ENCODE assay signal across 7 cellular contexts in genomic region chr2:168081452-168081851, GRCh38.
DNase-seq lines count a peak whose midpoint lies in the region; ATAC-seq, FAIRE-seq and TF ChIP-seq lines count a peak whose summit lies in the region.
"Not testable (repeated sequence)": the region's sequence is repeated elsewhere in the genome, so short reads cannot be mapped to it uniquely, and the experiment has no call there.

No MANE protein-coding gene starts in this region.

- intact Hi-C loops in activated CD8-positive, alpha-beta T cell treated with anti-CD3 and anti-CD28 coated beads for 36 hours (cut with micrococcal nuclease): not testable (repeated sequence)

- peak; percentile 84 for ATAC-seq in GM18508 (IDR thresholded peaks at IDR 0.05; ENCODE audit: insufficient read depth, unreplicated experiment)
- peak; percentile 70 for ATAC-seq in GM18907 (IDR thresholded peaks at IDR 0.05; ENCODE audit: unreplicated experiment)
- ATAC-seq in GM19467 (IDR thresholded peaks at IDR 0.05; ENCODE audit: unreplicated experiment): peak; percentile 61
- peak; percentile 77 for ATAC-seq in HG02759 (IDR thresholded peaks at IDR 0.05; ENCODE audit: unreplicated experiment)
- peak; percentile 54 for ATAC-seq in HG03378 (IDR thresholded peaks at IDR 0.05; ENCODE audit: unreplicated experiment)
- not testable (repeated sequence) for ATAC-seq in activated CD8-positive, alpha-beta T cell treated with anti-CD3 and anti-CD28 coated beads for 36 hours

- peak; percentile 2 for DNase-seq in activated CD8-positive, alpha-beta T cell treated with anti-CD3 and anti-CD28 coated beads for 36 hours
- peak; percentile 53 for DNase-seq in small intestine

- H3K9me3 ChIP-seq in small intestine (ENCODE audit: control insufficient read depth, low read depth): not testable (repeated sequence)

- not testable (repeated sequence) for H3K27me3 ChIP-seq in small intestine (ENCODE audit: control insufficient read depth in 2 of 2, insufficient read depth in 2 of 2, low read length in 2 of 2)

- not testable (repeated sequence) for TF ChIP-seq CTCF in activated CD8-positive, alpha-beta T cell treated with anti-CD3 and anti-CD28 coated beads for 36 hours (IDR thresholded peaks at IDR 0.05)

- H3K4me3 Mint-ChIP-seq in activated CD8-positive, alpha-beta T cell treated with anti-CD3 and anti-CD28 coated beads for 36 hours: not testable (repeated sequence)

- H3K9me3 Mint-ChIP-seq in activated CD8-positive, alpha-beta T cell treated with anti-CD3 and anti-CD28 coated beads for 36 hours: not testable (repeated sequence)

- WGBS in small intestine, 3 donors: 43 to 70% (median 55%) methylated on average over 3 of the region's 3 CpGs

- CTCF ChIA-PET in activated CD8-positive, alpha-beta T cell treated with anti-CD3 and anti-CD28 coated beads for 36 hours (lab: Charles Lee): not testable (repeated sequence)

- H3K4me1 ChIP-seq in small intestine (ENCODE audit: control insufficient read depth in 2 of 2, insufficient read depth in 1 of 2, low read depth in 1 of 2, low read length in 1 of 2): not testable (repeated sequence)

- H3K4me3 ChIP-seq in small intestine (ENCODE audit: low read depth in 1 of 2, low read length in 2 of 2): not testable (repeated sequence)

- not testable (repeated sequence) for H3K27ac Mint-ChIP-seq in activated CD8-positive, alpha-beta T cell treated with anti-CD3 and anti-CD28 coated beads for 36 hours

- POLR2A ChIA-PET in activated CD8-positive, alpha-beta T cell treated with anti-CD3 and anti-CD28 coated beads for 36 hours (lab: Charles Lee): not testable (repeated sequence)

- H3K4me1 Mint-ChIP-seq in activated CD8-positive, alpha-beta T cell treated with anti-CD3 and anti-CD28 coated beads for 36 hours (ENCODE audit: low read depth): not testable (repeated sequence)

- H3K27ac ChIP-seq in small intestine (ENCODE audit: low read depth in 1 of 2, low read length in 1 of 2): not testable (repeated sequence)

- peaks cover 12% of the 10 kb centered on the region for H3K36me3 Mint-ChIP-seq in activated CD8-positive, alpha-beta T cell treated with anti-CD3 and anti-CD28 coated beads for 36 hours (ENCODE audit: low read depth)

- not testable (repeated sequence) for H3K36me3 ChIP-seq in small intestine (ENCODE audit: control insufficient read depth in 2 of 2, insufficient read depth in 2 of 2, low read length in 2 of 2)

- H3K27me3 Mint-ChIP-seq in activated CD8-positive, alpha-beta T cell treated with anti-CD3 and anti-CD28 coated beads for 36 hours: not testable (repeated sequence)

- FAIRE-seq in small intestine (lab: Jason Lieb, UNC): not testable (repeated sequence)
